In genomic region chr15:59691194-59691805, GRCh38 we compare ENCODE assay signal across 9 cellular contexts. TPM values are rescaled to one million over a fixed set of nuclear protein-coding genes. Genes with fewer than 3 reads are reported as not detected.
DNase-seq lines count a peak whose midpoint lies in the region; ATAC-seq, FAIRE-seq and TF ChIP-seq lines count a peak whose summit lies in the region.
"Had no signal": no experiment of that assay in that cellular context is flagged by ENCODE, and none has a peak within 500 bp of the region (broad histone marks: within the 10 kb centered on the region; RNA-seq: fewer than 3 reads in every experiment).

No MANE protein-coding gene starts in this region.

- H3K27ac Mint-ChIP-seq in CD4-positive, CD25-positive, alpha-beta regulatory T cell = peak overlapping the region in 2 of 3 donors; percentile 48 to 84
- H3K27ac Mint-ChIP-seq in stimulated activated naive CD8-positive, alpha-beta T cell treated with anti-CD3 and anti-CD28 coated beads, Interleukin-15, amount 100 ng/mL, for 72 hours = no peak overlapping the region

- no peaks in the 10 kb centered on the region for H3K9me1 ChIP-seq in keratinocyte (ENCODE audit: control insufficient read depth, extremely low read depth, insufficient read depth, low read length)

- peaks cover 23% of the 10 kb centered on the region for H3K4me1 ChIP-seq in CD4-positive, CD25-positive, alpha-beta regulatory T cell (ENCODE audit: control insufficient read depth, insufficient read depth, low read length, poor library complexity, severe bottlenecking)
- H3K4me1 ChIP-seq in PC-9 (replicated peaks; ENCODE audit: insufficient read depth) (peaks cover 15% of the 10 kb centered on the region), ascending aorta (peaks cover 0 to 11% of the 10 kb centered on the region in 2 donors), keratinocyte (ENCODE audit: control insufficient read depth, extremely low read depth, insufficient read depth, low read length) (peaks cover 20% of the 10 kb centered on the region)

- CTCF ChIA-PET in HEK293T (lab: Yijun Ruan, JAX) = interaction anchor here (0.7 to 1.7 kb wide), 6 partner anchors 33 to 1620 kb away, joined by 3 to 6 read pairs (median 3); no protein-coding TSS in a partner anchor
- CTCF ChIA-PET in PC-9 (lab: Charles Lee) = interaction anchor here (0.6 to 1.5 kb wide), 20 partner anchors 33 to 1121 kb away, joined by 3 to 9 read pairs (median 4); no protein-coding TSS in a partner anchor

- H2AFZ ChIP-seq in PC-9 (no peak overlapping the region), keratinocyte (ENCODE audit: control insufficient read depth, low read length) (no peak overlapping the region)

- H3K4me2 ChIP-seq in PC-9 = no peak overlapping the region
- no peak overlapping the region for H3K4me2 ChIP-seq in keratinocyte (ENCODE audit: control insufficient read depth, extremely low read depth, insufficient read depth, low read depth, low read length)

- no peak for ATAC-seq in CD4-positive, CD25-positive, alpha-beta regulatory T cell (ENCODE audit: low read depth in 2 of 2)
- ATAC-seq in stimulated activated naive CD8-positive, alpha-beta T cell treated with anti-CD3 and anti-CD28 coated beads, Interleukin-15, amount 100 ng/mL, for 72 hours = no peak
- no peak for ATAC-seq in HG03520 (IDR thresholded peaks at IDR 0.05; ENCODE audit: unreplicated experiment)

- H3K27me3 Mint-ChIP-seq in CD4-positive, CD25-positive, alpha-beta regulatory T cell = no peaks in the 10 kb centered on the region
- H3K27me3 Mint-ChIP-seq in stimulated activated naive CD8-positive, alpha-beta T cell treated with anti-CD3 and anti-CD28 coated beads, Interleukin-15, amount 100 ng/mL, for 72 hours = no peaks in the 10 kb centered on the region

- H4K20me1 ChIP-seq in PC-9 (ENCODE audit: insufficient read depth) (peaks cover 17% of the 10 kb centered on the region), keratinocyte (ENCODE audit: control insufficient read depth, extremely low read depth, insufficient read depth, low read length) (no peaks in the 10 kb centered on the region)

- H3K79me2 ChIP-seq in PC-9 (ENCODE audit: low read depth) (peaks cover 28% of the 10 kb centered on the region), keratinocyte (ENCODE audit: control insufficient read depth, insufficient read depth, low read length) (peaks cover 28% of the 10 kb centered on the region)

- no peak overlapping the region for H3K4me3 ChIP-seq in CD4-positive, CD25-positive, alpha-beta regulatory T cell (ENCODE audit: low read depth, low read length)
- H3K4me3 ChIP-seq in PC-9 = no peak overlapping the region
- H3K4me3 ChIP-seq in ascending aorta = no peak overlapping the region
- no peak overlapping the region for H3K4me3 ChIP-seq in keratinocyte (ENCODE audit: control insufficient read depth in 2 of 3, extremely low read depth in 1 of 3, insufficient read depth in 2 of 3, low read depth in 1 of 3, low read length in 3 of 3)
- H3K4me3 ChIP-seq: SJSA1 had no signal

- H3K4me1 Mint-ChIP-seq in CD4-positive, CD25-positive, alpha-beta regulatory T cell = peaks cover 16 to 35% (median 24%) of the 10 kb centered on the region in 4 donors
- peaks cover 25% of the 10 kb centered on the region for H3K4me1 Mint-ChIP-seq in stimulated activated naive CD8-positive, alpha-beta T cell treated with anti-CD3 and anti-CD28 coated beads, Interleukin-15, amount 100 ng/mL, for 72 hours

- peaks cover 3% of the 10 kb centered on the region for H3K36me3 ChIP-seq in CD4-positive, CD25-positive, alpha-beta regulatory T cell (ENCODE audit: control insufficient read depth, insufficient read depth, low read length)
- H3K36me3 ChIP-seq in PC-9 (ENCODE audit: low read depth) (no peaks in the 10 kb centered on the region), ascending aorta (peaks cover 0 to 4% of the 10 kb centered on the region in 2 donors), keratinocyte (ENCODE audit: control insufficient read depth in 2 of 2, extremely low read depth in 1 of 2, insufficient read depth in 2 of 2, low read length in 2 of 2) (peaks cover 0 to 3% of the 10 kb centered on the region in 2 experiments)

- dilution Hi-C loops in keratinocyte (cut with MboI; ENCODE audit: extremely low pct_ligation_motif_present, low sequenced_read_pairs) = no loop called here

- H3K27ac ChIP-seq in CD4-positive, CD25-positive, alpha-beta regulatory T cell (ENCODE audit: insufficient read depth, low read length, poor library complexity, severe bottlenecking) = no peak overlapping the region
- no peak overlapping the region for H3K27ac ChIP-seq in PC-9
- H3K27ac ChIP-seq in ascending aorta = no peak overlapping the region
- H3K27ac ChIP-seq in keratinocyte (ENCODE audit: control insufficient read depth, insufficient read depth, low read length) = no peak overlapping the region
- H3K27ac ChIP-seq: SJSA1 had no signal

- peak overlapping the region; percentile 78 to 93 (median 80) for H3K4me3 Mint-ChIP-seq in CD4-positive, CD25-positive, alpha-beta regulatory T cell
- H3K4me3 Mint-ChIP-seq in stimulated activated naive CD8-positive, alpha-beta T cell treated with anti-CD3 and anti-CD28 coated beads, Interleukin-15, amount 100 ng/mL, for 72 hours = no peak overlapping the region

- no peak for FAIRE-seq in keratinocyte (lab: Jason Lieb, UNC)

- no peaks in the 10 kb centered on the region for H3K27me3 ChIP-seq in CD4-positive, CD25-positive, alpha-beta regulatory T cell (ENCODE audit: control insufficient read depth, insufficient read depth, low read length)
- H3K27me3 ChIP-seq in PC-9 (ENCODE audit: insufficient read depth, low read depth) (no peaks in the 10 kb centered on the region), ascending aorta (no peaks in the 10 kb centered on the region), keratinocyte (ENCODE audit: control insufficient read depth, extremely low read depth, insufficient read depth, low read length) (no peaks in the 10 kb centered on the region)
- H3K27me3 ChIP-seq: SJSA1 had no signal

- no peaks in the 10 kb centered on the region for H3K9me2 ChIP-seq in PC-9 (ENCODE audit: insufficient read depth)

- no peaks in the 10 kb centered on the region for H3K9me3 Mint-ChIP-seq in CD4-positive, CD25-positive, alpha-beta regulatory T cell
- no peaks in the 10 kb centered on the region for H3K9me3 Mint-ChIP-seq in stimulated activated naive CD8-positive, alpha-beta T cell treated with anti-CD3 and anti-CD28 coated beads, Interleukin-15, amount 100 ng/mL, for 72 hours

- intact Hi-C loops in PC-9 (cut with micrococcal nuclease; ENCODE audit: unreplicated experiment) = loop anchor here (1.0 to 2.0 kb wide), 4 partner anchors 136 to 1241 kb away; no protein-coding TSS in a partner anchor
- intact Hi-C loops in ascending aorta (cut with DNase I) = loop anchor here (2.0 kb wide), 2 partner anchors 636 to 758 kb away; partner anchors contain the start of gene SLTM

- peaks cover 3% of the 10 kb centered on the region for H3K36me3 Mint-ChIP-seq in CD4-positive, CD25-positive, alpha-beta regulatory T cell

- POLR2A ChIA-PET in HEK293T (lab: Yijun Ruan, JAX) (interaction anchor here (1.3 kb wide), 1 partner anchor 34 kb away, joined by 3 read pairs; the partner anchor contains the start of gene GTF2A2), PC-9 (lab: Charles Lee; ENCODE audit: unreplicated experiment) (interaction anchor here (0.6 to 0.7 kb wide), 7 partner anchors 302 to 830 kb away, joined by 3 to 12 read pairs (median 6); no protein-coding TSS in a partner anchor)

- TF ChIP-seq CTCF in PC-9 (conservative IDR thresholded peaks at IDR 0.05) = peak; percentile 69
- peak in 2 of 3 experiments; percentile 68 to 69 for TF ChIP-seq CTCF in ascending aorta (IDR thresholded peaks at IDR 0.05)
- TF ChIP-seq CTCF in keratinocyte (optimal IDR thresholded peaks at IDR 0.05 in 1 of 3, IDR thresholded peaks at IDR 0.05 in 1 of 3, conservative IDR thresholded peaks at IDR 0.05 in 1 of 3; ENCODE audit: extremely low read depth in 1 of 3, insufficient read depth in 2 of 3, low read length in 3 of 3) = peak in 2 of 3 experiments; percentile 31 to 59

- no peak overlapping the region for H3K9ac ChIP-seq in keratinocyte (ENCODE audit: control insufficient read depth, extremely low read depth, insufficient read depth, low read length)

- H3F3A ChIP-seq in PC-9 (ENCODE audit: insufficient read depth, low read depth) = 0 out of 2 replicates have a peak, but pooled peaks cover 5% of the 10 kb centered on the region

- H3K9me3 ChIP-seq in CD4-positive, CD25-positive, alpha-beta regulatory T cell (ENCODE audit: control insufficient read depth in 2 of 2, low read length in 2 of 2) = no peaks in the 10 kb centered on the region
- no peaks in the 10 kb centered on the region for H3K9me3 ChIP-seq in PC-9 (ENCODE audit: insufficient read depth, low read depth)
- H3K9me3 ChIP-seq in ascending aorta = no peaks in the 10 kb centered on the region
- no peaks in the 10 kb centered on the region for H3K9me3 ChIP-seq in keratinocyte (ENCODE audit: control insufficient read depth, low read depth, low read length)
- H3K9me3 ChIP-seq: SJSA1 had no signal

- BruUV-seq in PC-9 (replicated peaks; lab: Mats Ljungman, UMichigan) = no TSS peak

- DNase-seq in CD4-positive, CD25-positive, alpha-beta regulatory T cell = peak; percentile 26 to 73 (median 52)
- DNase-seq in HEK293T (ENCODE audit: extremely low spot score) (no peak), PC-9 (peak; percentile 27 to 45), ascending aorta (ENCODE audit: low spot score in 2 of 2) (peak in 1 of 2 donors; percentile 73), keratinocyte (ENCODE audit: low read depth, low spot score) (no peak), cerebellum (ENCODE audit: low spot score) (no peak)
- peak; percentile 15 to 29 for DNase-seq in stimulated activated naive CD8-positive, alpha-beta T cell treated with anti-CD3 and anti-CD28 coated beads, Interleukin-15, amount 100 ng/mL, for 72 hours

RNA-seq across cellular contexts. Expression of gene BNIP2, which starts 2.2 kb away (rescaled TPM):
- 98.8 TPM for total RNA-seq in CD4-positive, CD25-positive, alpha-beta regulatory T cell
- 100 to 1,000 TPM in 1 of 4 donors, 10 to 100 TPM in 3; 88.6 to 103 (median 93.6) TPM for polyA plus RNA-seq in CD4-positive, CD25-positive, alpha-beta regulatory T cell
- 59.5 and 64.3 TPM in 2 replicates for total RNA-seq in PC-9 (2021)
- 60.1 TPM for total RNA-seq in ascending aorta
- polyA plus RNA-seq in keratinocyte = 23.4 to 68.2 TPM (median 57.4 TPM) in 3 replicates
- polyA plus RNA-seq in keratinocyte (2011; ENCODE audit: low read depth) = 170 TPM
- polyA plus RNA-seq in keratinocyte (2011; cell fraction: cytosol; rRNA removed) = 54.3 and 62.4 TPM in 2 replicates
- 54.6 and 74.1 TPM in 2 replicates for polyA plus RNA-seq in keratinocyte (2011; cell fraction: nucleus; rRNA removed)
- polyA plus RNA-seq in keratinocyte (2012; ENCODE audit: low replicate concordance) = 38.9 and 50.4 TPM in 2 replicates
- 5.7 to 30.6 TPM (median 7.6 TPM) in 3 replicates for polyA minus RNA-seq in keratinocyte
- polyA minus RNA-seq in keratinocyte (2011; cell fraction: cytosol; rRNA and poly(A)+ RNA removed) = 52.0 TPM
- 23.1 and 44.5 TPM in 2 replicates for polyA minus RNA-seq in keratinocyte (2011; cell fraction: nucleus; rRNA and poly(A)+ RNA removed)
- 70.0 TPM for total RNA-seq in cerebellum

RNA-seq across cellular contexts. Expression of gene GTF2A2, which starts 34.0 kb away (rescaled TPM):
- total RNA-seq in CD4-positive, CD25-positive, alpha-beta regulatory T cell = 61.5 TPM
- polyA plus RNA-seq in CD4-positive, CD25-positive, alpha-beta regulatory T cell = 100 to 1,000 TPM; 119 to 174 (median 135) TPM
- 80.8 and 111 TPM in 2 replicates for total RNA-seq in PC-9 (2021)
- 1.4 TPM for total RNA-seq in ascending aorta
- polyA plus RNA-seq in keratinocyte = 40.3 to 77.8 TPM (median 45.6 TPM) in 3 replicates
- 35.6 TPM for polyA plus RNA-seq in keratinocyte (2011; ENCODE audit: low read depth)
- polyA plus RNA-seq in keratinocyte (2011; cell fraction: cytosol; rRNA removed) = 31.3 and 66.6 TPM in 2 replicates
- 13.0 and 18.2 TPM in 2 replicates for polyA plus RNA-seq in keratinocyte (2011; cell fraction: nucleus; rRNA removed)
- polyA plus RNA-seq in keratinocyte (2012; ENCODE audit: low replicate concordance) = 49.2 and 70.1 TPM in 2 replicates
- 2.4 to 9.7 TPM (median 9.4 TPM) in 3 replicates for polyA minus RNA-seq in keratinocyte
- 23.4 TPM for polyA minus RNA-seq in keratinocyte (2011; cell fraction: cytosol; rRNA and poly(A)+ RNA removed)
- 2.1 and 4.7 TPM in 2 replicates for polyA minus RNA-seq in keratinocyte (2011; cell fraction: nucleus; rRNA and poly(A)+ RNA removed)
- total RNA-seq in cerebellum = 15.9 TPM

Comparison
In these comparisons a context has a peak if more than half of its experiments do, and no peak if none do; other contexts are left out.
1. DNase-seq: peak in CD4-positive, CD25-positive, alpha-beta regulatory T cell (3 of 3), PC-9 (2 of 2) and stimulated activated naive CD8-positive, alpha-beta T cell treated with anti-CD3 and anti-CD28 coated beads, Interleukin-15, amount 100 ng/mL, for 72 hours (2 of 2); none in HEK293T (single experiment), keratinocyte (single experiment) and cerebellum (single experiment).
2. H3K27ac Mint-ChIP-seq: peak in CD4-positive, CD25-positive, alpha-beta regulatory T cell (2 of 3); none in stimulated activated naive CD8-positive, alpha-beta T cell treated with anti-CD3 and anti-CD28 coated beads, Interleukin-15, amount 100 ng/mL, for 72 hours (0 of 2).
3. H3K4me3 Mint-ChIP-seq: peak in CD4-positive, CD25-positive, alpha-beta regulatory T cell (4 of 4); none in stimulated activated naive CD8-positive, alpha-beta T cell treated with anti-CD3 and anti-CD28 coated beads, Interleukin-15, amount 100 ng/mL, for 72 hours (0 of 2).
4. Peak in every context shown above with its lines, with median percentiles within 50 percentile points of each other: CTCF ChIP-seq.